Comparison of ENCODE assay signal across 9 cellular contexts in the genomic region with DNA sequence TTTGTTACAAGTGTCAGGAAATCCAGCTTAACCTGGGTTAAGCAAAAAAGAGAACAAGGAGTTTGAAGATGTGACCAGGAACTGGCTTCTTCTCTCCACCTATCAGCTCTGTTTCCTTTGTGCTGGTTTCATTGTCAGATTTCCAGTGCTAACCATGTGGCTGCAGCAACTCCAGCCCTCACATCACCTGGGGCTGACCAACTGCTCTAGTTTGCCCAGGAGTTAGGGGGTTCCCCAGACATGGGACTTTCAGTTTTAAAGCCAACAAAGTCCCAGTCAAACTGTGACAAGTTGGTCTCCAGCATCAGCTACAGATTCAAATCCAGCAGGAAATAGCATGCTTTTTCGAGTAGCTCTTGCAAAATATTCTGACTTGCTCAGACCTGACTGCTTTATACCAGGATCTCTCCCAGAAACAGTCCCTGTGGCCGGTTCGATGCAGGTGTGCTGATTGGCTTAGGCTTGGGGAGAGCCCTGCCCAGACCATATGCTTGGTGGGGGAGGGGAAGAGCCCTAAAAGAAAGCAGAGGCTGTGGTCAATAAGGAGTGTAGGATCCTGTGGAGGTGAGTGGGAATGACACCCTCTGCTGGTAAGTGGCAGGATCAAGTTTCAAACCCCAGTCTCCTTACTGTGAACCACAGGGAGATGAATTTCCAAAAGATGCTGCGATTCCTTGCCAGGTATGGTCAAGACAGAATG. TPM values are rescaled to one million over a fixed set of nuclear protein-coding genes. Genes with fewer than 3 reads are reported as not detected.
A peak's percentile ranks its signal among the peaks of the same experiment; 100 is the strongest.
DNase-seq lines count a peak whose midpoint lies in the region; ATAC-seq and TF ChIP-seq lines count a peak whose summit lies in the region.
"Had no signal": no experiment of that assay in that cellular context is flagged by ENCODE, and none has a peak within 500 bp of the region (broad histone marks: within the 10 kb centered on the region; RNA-seq: fewer than 3 reads in every experiment).

No MANE protein-coding gene starts in this region.

- H3K27ac Mint-ChIP-seq in mesothelial cell of epicardium, result no peak overlapping the region
- H3K27ac Mint-ChIP-seq: stimulated activated naive CD8-positive, alpha-beta T cell treated with anti-CD3 and anti-CD28 coated beads, Interleukin-15, Interleukin-2, amounts not matched to agents 100 ng/mL and 50 ng/mL, for 24 hours had no signal

- no peak overlapping the region for H3K27ac ChIP-seq in cardiac muscle cell

- H3K27me3 Mint-ChIP-seq in mesothelial cell of epicardium (ENCODE audit: low read depth), result no peaks in the 10 kb centered on the region
- H3K27me3 Mint-ChIP-seq: stimulated activated naive CD8-positive, alpha-beta T cell treated with anti-CD3 and anti-CD28 coated beads, Interleukin-15, Interleukin-2, amounts not matched to agents 100 ng/mL and 50 ng/mL, for 24 hours had no signal

- TF ChIP-seq CTCF in cardiac muscle cell (IDR thresholded peaks at IDR 0.05; ENCODE audit: low read depth, low read length) (peak; percentile 68), HFF-Myc (IDR thresholded peaks at IDR 0.05; ENCODE audit: low read depth, low read length, missing control alignments) (peak; percentile 65), cardiac fibroblast (IDR thresholded peaks at IDR 0.05; ENCODE audit: low read depth, low read length) (peak; percentile 64), mesothelial cell of epicardium (IDR thresholded peaks at IDR 0.05; ENCODE audit: unreplicated experiment) (peak; percentile 34)

- H3K36me3 Mint-ChIP-seq in mesothelial cell of epicardium, result no peaks in the 10 kb centered on the region

- H3K36me3 ChIP-seq in cardiac muscle cell, result no peaks in the 10 kb centered on the region

- H3K9me3 ChIP-seq in cardiac muscle cell (ENCODE audit: low read depth), result no peaks in the 10 kb centered on the region

- no peak for ATAC-seq in Right ventricle myocardium inferior

- no peaks in the 10 kb centered on the region for H3K9me3 Mint-ChIP-seq in mesothelial cell of epicardium
- H3K9me3 Mint-ChIP-seq: stimulated activated naive CD8-positive, alpha-beta T cell treated with anti-CD3 and anti-CD28 coated beads, Interleukin-15, Interleukin-2, amounts not matched to agents 100 ng/mL and 50 ng/mL, for 24 hours had no signal

- intact Hi-C loops in Right ventricle myocardium inferior (cut with DNase I), result loop anchor here (5.0 kb wide), 1 partner anchor 124 kb away; no protein-coding TSS in a partner anchor

- H3K4me3 Mint-ChIP-seq in mesothelial cell of epicardium, result no peak overlapping the region
- H3K4me3 Mint-ChIP-seq: stimulated activated naive CD8-positive, alpha-beta T cell treated with anti-CD3 and anti-CD28 coated beads, Interleukin-15, Interleukin-2, amounts not matched to agents 100 ng/mL and 50 ng/mL, for 24 hours had no signal

- no peaks in the 10 kb centered on the region for H3K27me3 ChIP-seq in cardiac muscle cell

- DNase-seq in cardiac muscle cell (ENCODE audit: low read depth in 1 of 2, low spot score in 1 of 2) (peak; percentile 36 to 67), Right ventricle myocardium inferior (ENCODE audit: missing footprints) (no peak), HFF-Myc (ENCODE audit: extremely low read depth, low read depth) (peak; percentile 60), NCI-H1105 (lab: John Stamatoyannopoulos, UW) (peak; percentile 21), cardiac fibroblast (ENCODE audit: low read depth in 2 of 2) (peak; percentile 61 to 68), mesothelial cell of epicardium (ENCODE audit: low spot score in 2 of 2, unreplicated experiment in 2 of 2) (no peak), NCI-H1930 (lab: John Stamatoyannopoulos, UW) (no peak), GOT3 (lab: John Stamatoyannopoulos, UW) (no peak)

- H3K4me3 ChIP-seq in cardiac muscle cell (no peak overlapping the region), HFF-Myc (replicated peaks; ENCODE audit: low read depth, low read length) (no peak overlapping the region), cardiac fibroblast (replicated peaks in 1 of 2; ENCODE audit: low read depth in 2 of 2, low read length in 2 of 2) (no peak overlapping the region)

- H3K4me1 Mint-ChIP-seq in mesothelial cell of epicardium, result peaks cover 37% of the 10 kb centered on the region

- H3K4me1 ChIP-seq in cardiac muscle cell (ENCODE audit: low read depth), result no peaks in the 10 kb centered on the region

RNA-seq across cellular contexts. Expression of a gene that starts 49.5 kb away (rescaled TPM):
- total RNA-seq in cardiac muscle cell, result 0.12 and 0.21 TPM in 2 replicates
- polyA plus RNA-seq in cardiac muscle cell, result 0.71 TPM in 1 of 2 replicates, not detected in the other
- total RNA-seq in Right ventricle myocardium inferior, result 3.6 TPM
- 9.0 to 9.3 TPM (median 9.2 TPM) in 3 replicates for total RNA-seq in mesothelial cell of epicardium

Comparison
In these comparisons a context has a peak if more than half of its experiments do, and no peak if none do; other contexts are left out.
1. DNase-seq: peak in cardiac muscle cell (2 of 2), HFF-Myc (single experiment), NCI-H1105 (single experiment) and cardiac fibroblast (2 of 2); none in Right ventricle myocardium inferior (single experiment), mesothelial cell of epicardium (0 of 2), NCI-H1930 (0 of 2) and GOT3 (single experiment).
2. Peak in every context shown above with its lines, with median percentiles within 50 percentile points of each other: CTCF ChIP-seq.